ENCODE assay signal across 27 cellular contexts in the genomic region with DNA sequence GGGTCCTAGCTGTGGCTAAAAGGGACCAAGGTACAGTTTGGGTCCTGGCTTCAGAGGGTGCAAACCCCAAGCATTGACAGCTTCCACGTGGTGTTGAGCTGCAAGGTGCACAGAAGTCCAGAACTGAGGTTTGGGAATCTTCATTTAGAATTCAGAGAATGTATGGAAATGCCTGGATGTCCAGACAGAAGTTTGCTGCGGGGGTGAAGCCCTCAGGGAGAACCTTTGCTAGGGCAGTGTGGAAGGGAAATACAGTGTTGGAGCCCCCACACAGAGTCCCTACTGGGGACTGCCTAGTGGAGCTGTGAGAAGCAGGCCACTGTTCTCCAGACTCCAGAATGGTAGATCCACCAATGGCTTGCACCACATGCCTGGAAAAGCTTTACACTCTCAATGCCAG. TPM values are rescaled to one million over a fixed set of nuclear protein-coding genes. Genes with fewer than 3 reads are reported as not detected.
"Had no signal": no experiment of that assay in that cellular context is flagged by ENCODE, and none has a peak within 500 bp of the region (broad histone marks: within the 10 kb centered on the region; RNA-seq: fewer than 3 reads in every experiment).

No MANE protein-coding gene starts in this region.

- H3K27ac ChIP-seq: heart left ventricle, psoas muscle, spleen, testis, tibial nerve, upper lobe of right lung, vagina had no signal

- DNase-seq: dermis blood vessel endothelial cell; heart left ventricle; hippocampal formation; kidney glomerular epithelial cell; mammary epithelial cell; naive thymus-derived CD4-positive, alpha-beta T cell; nephron progenitor cell; psoas muscle; retina; spleen; stimulated activated CD4-positive, alpha-beta T cell treated with anti-CD3 and anti-CD28 coated beads, Interleukin-2, amount 100 ng/mL, for 24 hours; stimulated activated CD4-positive, alpha-beta T cell treated with anti-CD3 and anti-CD28 coated beads, Interleukin-4, amount 100 ng/mL, for 4 hours; stimulated activated naive B cell treated with anti-CD40 and anti-IgM and Interleukin-4, amounts not matched to agents 10 μg/mL and 1 μg/mL and 100 μg/mL, for 72 hours; stimulated activated naive CD8-positive, alpha-beta T cell treated with anti-CD3 and anti-CD28 coated beads, Interleukin-15, amount 100 ng/mL, for 72 hours; testis; upper lobe of right lung had no signal

- ATAC-seq: heart left ventricle; naive thymus-derived CD4-positive, alpha-beta T cell; psoas muscle; sciatic nerve; stimulated activated naive B cell treated with anti-CD40 and anti-IgM and Interleukin-4, amounts not matched to agents 10 μg/mL and 1 μg/mL and 100 μg/mL, for 72 hours; stimulated activated naive CD8-positive, alpha-beta T cell treated with anti-CD3 and anti-CD28 coated beads, Interleukin-15, amount 100 ng/mL, for 72 hours; upper lobe of right lung had no signal

- H3K27me3 ChIP-seq: heart left ventricle, spleen, testis, tibial nerve, upper lobe of right lung, vagina had no signal

- H3K36me3 ChIP-seq: heart left ventricle, upper lobe of right lung, vagina had no signal

- H3K9me3 ChIP-seq: testis had no signal

- H3K4me3 ChIP-seq: heart left ventricle, psoas muscle, spleen, testis, tibial nerve, upper lobe of right lung, vagina had no signal

- H3K4me1 ChIP-seq: testis, upper lobe of right lung had no signal

RNA-seq across cellular contexts. Expression of gene ANKUB1, which starts 38.5 kb away (rescaled TPM):
- total RNA-seq: dermis blood vessel endothelial cell; epithelial cell of proximal tubule; fibroblast of lung; glomerular endothelial cell; heart left ventricle; lower leg skin; mesenteric fat pad; mononuclear cell; naive thymus-derived CD4-positive, alpha-beta T cell; psoas muscle; skeletal muscle tissue; spleen; subcutaneous adipose tissue; upper lobe of right lung; vagina had no signal
